Comparison of ENCODE assay signal across 9 cellular contexts in genomic region chr19:1503089-1503924, GRCh38. TPM values are rescaled to one million over a fixed set of nuclear protein-coding genes. Genes with fewer than 3 reads are reported as not detected.
A peak's percentile ranks its signal among the peaks of the same experiment; 100 is the strongest.
DNase-seq lines count a peak whose midpoint lies in the region; ATAC-seq and TF ChIP-seq lines count a peak whose summit lies in the region.
"Had no signal": no experiment of that assay in that cellular context is flagged by ENCODE, and none has a peak within 500 bp of the region (broad histone marks: within the 10 kb centered on the region; RNA-seq: fewer than 3 reads in every experiment).

No MANE protein-coding gene starts in this region.

- H3K4me3 Mint-ChIP-seq in activated CD8-positive, alpha-beta memory T cell treated with anti-CD3 and anti-CD28 coated beads, Interleukin-2, amount 10 ng/mL, durations not matched to agents 7 days and 5 days, result no peak overlapping the region

- H3K9me3 ChIP-seq in tibial nerve, result peaks cover 0 to 3% (median 0%) of the 10 kb centered on the region in 4 donors

- DNase-seq in EH (ENCODE audit: low read depth) (peak; percentile 40), NCI-H1930 (lab: John Stamatoyannopoulos, UW) (peak; percentile 13 to 22), erythroblast (lab: John Stamatoyannopoulos, UW) (peak; percentile 73 to 81), nucleus accumbens (lab: John Stamatoyannopoulos, UW) (peak in 34 of 56 donors; percentile 1 to 79 (median 21)), tibial nerve (ENCODE audit: low spot score in 2 of 2) (peak in 1 of 2 donors; percentile 42)
- peak; percentile 75 for DNase-seq in activated CD8-positive, alpha-beta memory T cell treated with anti-CD3 and anti-CD28 coated beads, Interleukin-2, amount 10 ng/mL, durations not matched to agents 7 days and 5 days

- peak; percentile 51 for ATAC-seq in activated CD8-positive, alpha-beta memory T cell treated with anti-CD3 and anti-CD28 coated beads, Interleukin-2, amount 10 ng/mL, durations not matched to agents 7 days and 5 days
- no peak for ATAC-seq in HG02973 (IDR thresholded peaks at IDR 0.05; ENCODE audit: unreplicated experiment)
- no peak for ATAC-seq in GM21717 (IDR thresholded peaks at IDR 0.05; ENCODE audit: unreplicated experiment)

- H3K36me3 ChIP-seq in tibial nerve, result peaks cover 0 to 7% (median 0%) of the 10 kb centered on the region in 3 donors

- H3K4me3 ChIP-seq in tibial nerve, result peak overlapping the region in 1 of 4 donors; percentile 18

- H3K9me3 Mint-ChIP-seq in activated CD8-positive, alpha-beta memory T cell treated with anti-CD3 and anti-CD28 coated beads, Interleukin-2, amount 10 ng/mL, durations not matched to agents 7 days and 5 days (ENCODE audit: low read depth), result peaks cover 2% of the 10 kb centered on the region

- no peaks in the 10 kb centered on the region for H3K36me3 Mint-ChIP-seq in activated CD8-positive, alpha-beta memory T cell treated with anti-CD3 and anti-CD28 coated beads, Interleukin-2, amount 10 ng/mL, durations not matched to agents 7 days and 5 days

- no peak overlapping the region for H3K27ac Mint-ChIP-seq in activated CD8-positive, alpha-beta memory T cell treated with anti-CD3 and anti-CD28 coated beads, Interleukin-2, amount 10 ng/mL, durations not matched to agents 7 days and 5 days

- peaks cover 0 to 30% of the 10 kb centered on the region in 2 donors for H3K27me3 ChIP-seq in tibial nerve

- H3K4me1 ChIP-seq in tibial nerve, result peaks cover 0 to 30% (median 16%) of the 10 kb centered on the region in 4 donors

- CTCF ChIA-PET in activated CD8-positive, alpha-beta memory T cell treated with anti-CD3 and anti-CD28 coated beads, Interleukin-2, amount 10 ng/mL, durations not matched to agents 7 days and 5 days (lab: Charles Lee), result interaction anchor here (0.7 to 2.0 kb wide), 4 partner anchors 12 to 169 kb away, joined by 3 to 4 read pairs (median 4); no protein-coding TSS in a partner anchor

- no peak overlapping the region for H3K27ac ChIP-seq in tibial nerve

- WGBS in tibial nerve, 2 donors, result 3 to 5% methylated on average over 29 to 49 of the region's 49 CpGs

- TF ChIP-seq EP300 in tibial nerve (IDR thresholded peaks at IDR 0.05), result no peak

- peak; percentile 65 to 82 (median 80) for TF ChIP-seq CTCF in tibial nerve (IDR thresholded peaks at IDR 0.05)

- peaks cover 16% of the 10 kb centered on the region for H3K27me3 Mint-ChIP-seq in activated CD8-positive, alpha-beta memory T cell treated with anti-CD3 and anti-CD28 coated beads, Interleukin-2, amount 10 ng/mL, durations not matched to agents 7 days and 5 days

- TF ChIP-seq POLR2A in erythroblast (IDR thresholded peaks at IDR 0.05; ENCODE audit: low read length), result no peak
- no peak for TF ChIP-seq POLR2A in tibial nerve (IDR thresholded peaks at IDR 0.05)

- peaks cover 9% of the 10 kb centered on the region for H3K4me1 Mint-ChIP-seq in activated CD8-positive, alpha-beta memory T cell treated with anti-CD3 and anti-CD28 coated beads, Interleukin-2, amount 10 ng/mL, durations not matched to agents 7 days and 5 days

RNA-seq across cellular contexts. Expression of gene ADAMTSL5, which starts 9.5 kb away (rescaled TPM):
- 1 to 10 TPM in 1 of 2 experiments, under 1 TPM in 1; 0.91 to 1.2 TPM for total RNA-seq in activated CD8-positive, alpha-beta memory T cell treated with anti-CD3 and anti-CD28 coated beads, Interleukin-2, amount 10 ng/mL, durations not matched to agents 7 days and 5 days
- total RNA-seq in tibial nerve, result 10 to 100 TPM; 17.4 to 54.8 (median 42.6) TPM

RNA-seq across cellular contexts. Expression of gene REEP6, which starts 12.3 kb away (rescaled TPM):
- total RNA-seq in activated CD8-positive, alpha-beta memory T cell treated with anti-CD3 and anti-CD28 coated beads, Interleukin-2, amount 10 ng/mL, durations not matched to agents 7 days and 5 days, result 1 to 10 TPM; 1.0 to 1.3 TPM
- 1 to 10 TPM; 1.2 to 4.6 (median 2.9) TPM for total RNA-seq in tibial nerve

RNA-seq across cellular contexts. Expression of gene PCSK4, which starts 13.2 kb away (rescaled TPM):
- 1 to 10 TPM; 1.5 to 4.4 TPM for total RNA-seq in activated CD8-positive, alpha-beta memory T cell treated with anti-CD3 and anti-CD28 coated beads, Interleukin-2, amount 10 ng/mL, durations not matched to agents 7 days and 5 days
- total RNA-seq in tibial nerve, result 1 to 10 TPM; 1.3 to 4.9 (median 2.2) TPM

RNA-seq across cellular contexts. Expression of gene PLK5, which starts 20.6 kb away (rescaled TPM):
- not detected for total RNA-seq in activated CD8-positive, alpha-beta memory T cell treated with anti-CD3 and anti-CD28 coated beads, Interleukin-2, amount 10 ng/mL, durations not matched to agents 7 days and 5 days
- 1 to 10 TPM in 2 of 4 donors, under 1 TPM in 2; 0.21 to 6.3 (median 1.1) TPM for total RNA-seq in tibial nerve
- total RNA-seq: T-helper 1 cell treated with Interleukin-12 subunit alpha and Interleukin-12 subunit beta and Interleukin-4 antibody, amounts not matched to agents 30 ng/mL and 1 ng/mL, for 36 hours had no signal

RNA-seq across cellular contexts. Expression of gene C19orf25, which starts 24.3 kb away (rescaled TPM):
- total RNA-seq in activated CD8-positive, alpha-beta memory T cell treated with anti-CD3 and anti-CD28 coated beads, Interleukin-2, amount 10 ng/mL, durations not matched to agents 7 days and 5 days, result 10 to 100 TPM; 43.3 to 48.9 TPM
- total RNA-seq in tibial nerve, result 10 to 100 TPM; 22.4 to 47.4 (median 33.8) TPM

Comparison
In these comparisons a context has a peak if more than half of its experiments do, and no peak if none do; other contexts are left out.
1. RNA of gene ADAMTSL5, which starts 9.5 kb away (total RNA-seq): 17.4 to 54.8 TPM in tibial nerve; 0.91 to 1.2 TPM in activated CD8-positive, alpha-beta memory T cell treated with anti-CD3 and anti-CD28 coated beads, Interleukin-2, amount 10 ng/mL, durations not matched to agents 7 days and 5 days; every median in the first group is over 4 times any median in the second.